In the genomic region with DNA sequence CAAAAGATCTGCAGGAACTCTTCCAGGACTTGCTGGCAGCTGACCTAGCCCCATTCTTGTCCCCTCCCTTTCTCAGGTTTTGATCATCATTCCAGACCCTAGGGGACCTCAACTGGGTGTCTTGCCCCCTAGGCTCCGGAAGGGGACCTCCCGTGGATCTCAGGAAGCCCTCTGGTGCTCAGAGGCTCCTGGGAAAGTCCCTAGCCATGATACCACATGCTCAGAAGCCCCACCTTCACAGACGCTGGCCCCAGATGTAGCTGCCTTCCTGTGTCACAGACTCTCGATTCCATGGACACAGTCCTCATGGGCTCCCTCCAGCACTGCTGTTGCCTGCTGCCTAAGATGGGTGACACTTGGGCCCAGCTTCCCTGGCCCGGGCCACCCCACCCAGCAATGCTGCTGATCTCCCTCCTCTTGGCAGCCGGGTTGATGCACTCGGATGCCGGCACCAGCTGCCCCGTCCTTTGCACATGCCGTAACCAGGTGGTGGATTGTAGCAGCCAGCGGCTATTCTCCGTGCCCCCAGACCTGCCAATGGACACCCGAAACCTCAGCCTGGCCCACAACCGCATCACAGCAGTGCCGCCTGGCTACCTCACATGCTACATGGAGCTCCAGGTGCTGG, we compare ENCODE assay signal across 1 cellular context.
TF ChIP-seq lines count a peak whose summit lies in the region.

A gene with protein sequence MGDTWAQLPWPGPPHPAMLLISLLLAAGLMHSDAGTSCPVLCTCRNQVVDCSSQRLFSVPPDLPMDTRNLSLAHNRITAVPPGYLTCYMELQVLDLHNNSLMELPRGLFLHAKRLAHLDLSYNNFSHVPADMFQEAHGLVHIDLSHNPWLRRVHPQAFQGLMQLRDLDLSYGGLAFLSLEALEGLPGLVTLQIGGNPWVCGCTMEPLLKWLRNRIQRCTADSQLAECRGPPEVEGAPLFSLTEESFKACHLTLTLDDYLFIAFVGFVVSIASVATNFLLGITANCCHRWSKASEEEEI (plus strand): TSS at position 276 of the 628 bp plus-strand sequence. CDS start 70 bp downstream, at position 346.

TF ChIP-seq in H1, 55 proteins besides CTCF, POLR2A, EP300 and RAD21:
- TF ChIP-seq SAP30 (IDR thresholded peaks at IDR 0.05; ENCODE audit: insufficient read depth, insufficient replicate concordance, low read length), result no peak
- TF ChIP-seq, protein P1, sequence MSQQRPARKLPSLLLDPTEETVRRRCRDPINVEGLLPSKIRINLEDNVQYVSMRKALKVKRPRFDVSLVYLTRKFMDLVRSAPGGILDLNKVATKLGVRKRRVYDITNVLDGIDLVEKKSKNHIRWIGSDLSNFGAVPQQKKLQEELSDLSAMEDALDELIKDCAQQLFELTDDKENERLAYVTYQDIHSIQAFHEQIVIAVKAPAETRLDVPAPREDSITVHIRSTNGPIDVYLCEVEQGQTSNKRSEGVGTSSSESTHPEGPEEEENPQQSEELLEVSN (IDR thresholded peaks at IDR 0.05), result no peak
- TF ChIP-seq SIN3A (conservative IDR thresholded peaks at IDR 0.05 in 1 of 2, IDR thresholded peaks at IDR 0.05 in 1 of 2; ENCODE audit: low read depth in 1 of 2, low read length in 2 of 2), result no peak
- TF ChIP-seq CBX5 (IDR thresholded peaks at IDR 0.05; ENCODE audit: low read depth, low read length), result no peak
- TF ChIP-seq GTF2F1 (IDR thresholded peaks at IDR 0.05; ENCODE audit: borderline replicate concordance, low read depth, low read length), result no peak
- TF ChIP-seq SP4 (IDR thresholded peaks at IDR 0.05; ENCODE audit: low read length), result no peak
- no peak for TF ChIP-seq SRF (IDR thresholded peaks at IDR 0.05; ENCODE audit: low read depth, low read length)
- TF ChIP-seq YY1 (IDR thresholded peaks at IDR 0.05; ENCODE audit: low read depth, low read length), result no peak
- no peak for TF ChIP-seq CBX8 (IDR thresholded peaks at IDR 0.05; ENCODE audit: borderline replicate concordance, low read depth, low read length)
- TF ChIP-seq HDAC6 (IDR thresholded peaks at IDR 0.05; ENCODE audit: low read depth, low read length), result no peak
- no peak for TF ChIP-seq SIX5 (IDR thresholded peaks at IDR 0.05; ENCODE audit: low read depth, low read length)
- TF ChIP-seq, protein P2, sequence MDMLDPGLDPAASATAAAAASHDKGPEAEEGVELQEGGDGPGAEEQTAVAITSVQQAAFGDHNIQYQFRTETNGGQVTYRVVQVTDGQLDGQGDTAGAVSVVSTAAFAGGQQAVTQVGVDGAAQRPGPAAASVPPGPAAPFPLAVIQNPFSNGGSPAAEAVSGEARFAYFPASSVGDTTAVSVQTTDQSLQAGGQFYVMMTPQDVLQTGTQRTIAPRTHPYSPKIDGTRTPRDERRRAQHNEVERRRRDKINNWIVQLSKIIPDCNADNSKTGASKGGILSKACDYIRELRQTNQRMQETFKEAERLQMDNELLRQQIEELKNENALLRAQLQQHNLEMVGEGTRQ (IDR thresholded peaks at IDR 0.05; ENCODE audit: low read length), result no peak
TF ChIP-seq in H1: peak in this region for 0.
